9 cellular contexts compared by ENCODE assay signal in the genomic region with DNA sequence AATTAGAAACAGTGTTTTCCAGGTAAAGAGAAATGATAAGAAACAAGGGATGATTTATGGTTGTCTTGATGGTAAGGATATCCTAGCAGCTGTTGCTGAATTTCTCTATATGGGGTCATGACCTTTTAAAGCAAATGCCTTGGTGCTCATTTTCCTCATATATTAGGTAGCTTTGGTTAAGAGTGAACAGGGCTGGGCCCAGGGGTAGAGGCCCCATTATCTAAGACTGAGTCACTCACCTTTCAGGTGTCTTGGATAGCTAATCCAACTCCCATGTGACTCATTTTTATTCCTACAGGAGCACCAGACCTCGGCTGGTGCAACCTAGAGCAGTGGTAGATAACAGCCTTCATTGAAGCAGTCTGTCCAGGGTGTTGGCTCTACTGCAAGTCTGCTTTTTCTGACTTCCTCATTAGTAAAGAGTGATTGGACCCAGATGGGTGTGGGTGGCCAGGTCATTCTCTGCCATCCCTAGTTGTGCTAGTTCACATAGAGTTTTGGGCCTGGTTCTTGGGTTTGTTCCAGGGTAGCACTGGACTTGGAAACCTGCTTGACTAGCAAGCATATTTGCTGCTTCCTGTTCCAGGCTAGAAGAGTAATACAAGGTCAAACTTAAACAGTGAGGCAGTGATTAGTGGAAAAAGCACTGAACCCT. TPM values are rescaled to one million over a fixed set of nuclear protein-coding genes. Genes with fewer than 3 reads are reported as not detected.
A peak's percentile ranks its signal among the peaks of the same experiment; 100 is the strongest.
DNase-seq lines count a peak whose midpoint lies in the region; ATAC-seq, FAIRE-seq and TF ChIP-seq lines count a peak whose summit lies in the region.
"Had no signal": no experiment of that assay in that cellular context is flagged by ENCODE, and none has a peak within 500 bp of the region (broad histone marks: within the 10 kb centered on the region; RNA-seq: fewer than 3 reads in every experiment).

No MANE protein-coding gene starts in this region.

- H3K4me3 Mint-ChIP-seq in memory B cell: no peak overlapping the region

- ATAC-seq in memory B cell (ENCODE audit: low read depth) (peak; percentile 49), GM19467 (IDR thresholded peaks at IDR 0.05; ENCODE audit: unreplicated experiment) (no peak)

- in situ Hi-C loops in Caki2 (cut with HindIII; ENCODE audit: low pct_unique_long_range_greater_than_20kb, low sequenced_read_pairs): no loop called here
- in situ Hi-C loops in ACHN (cut with HindIII; ENCODE audit: low pct_ligation_motif_present, low pct_unique_long_range_greater_than_20kb, low sequenced_read_pairs): no loop called here

- no peak for TF ChIP-seq CTCF in bronchial epithelial cell (IDR thresholded peaks at IDR 0.05; ENCODE audit: insufficient read depth, low read length, severe bottlenecking)

- H3K36me3 Mint-ChIP-seq in memory B cell: peaks cover 25% of the 10 kb centered on the region

- DNase-seq in Caki2 (ENCODE audit: low read depth) (peak; percentile 65), NCI-H2029 treated with DMSO at 0.1 percent for 48 hours (lab: John Stamatoyannopoulos, UW) (peak; percentile 54), bronchial epithelial cell (ENCODE audit: low read depth) (peak; percentile 99), memory B cell (ENCODE audit: low spot score in 2 of 2) (no peak), ACHN (no peak), NCI-H774 (lab: John Stamatoyannopoulos, UW) (no peak), NCI-H524 (lab: John Stamatoyannopoulos, UW) (no peak)

- H3K36me3 ChIP-seq in bronchial epithelial cell (ENCODE audit: control insufficient read depth, insufficient read depth, low read length): peaks cover 30% of the 10 kb centered on the region

- H3K4me1 Mint-ChIP-seq in memory B cell: peaks cover 25% of the 10 kb centered on the region

- H3K27me3 ChIP-seq in bronchial epithelial cell (ENCODE audit: control insufficient read depth, insufficient read depth, low read length): no peaks in the 10 kb centered on the region

- H3K9me3 Mint-ChIP-seq in memory B cell: no peaks in the 10 kb centered on the region

- no peak overlapping the region for H3K4me3 ChIP-seq in bronchial epithelial cell (ENCODE audit: low read depth, low read length)

- FAIRE-seq in bronchial epithelial cell (lab: Jason Lieb, UNC): peak; percentile 95
- FAIRE-seq: islet of Langerhans had no signal

- no peaks in the 10 kb centered on the region for H3K27me3 Mint-ChIP-seq in memory B cell

- H3K27ac Mint-ChIP-seq in memory B cell: peak overlapping the region; percentile 87

RNA-seq across cellular contexts. Expression of a gene that starts 37.4 kb away (rescaled TPM):
- 22.3 and 44.3 TPM in 2 replicates for total RNA-seq in Caki2 (2014; rRNA removed; shearing (Covaris generic); ENCODE audit: low replicate concordance)
- 131 and 227 TPM in 2 replicates for total RNA-seq in bronchial epithelial cell

RNA-seq across cellular contexts. Expression of a gene that starts 47.4 kb away (rescaled TPM):
- total RNA-seq in Caki2 (2014; rRNA removed; shearing (Covaris generic); ENCODE audit: low replicate concordance): not detected in 2 replicates
- not detected in 2 replicates for total RNA-seq in bronchial epithelial cell

RNA-seq across cellular contexts. Expression of a gene that starts 57.7 kb away (rescaled TPM):
- total RNA-seq in Caki2 (2014; rRNA removed; shearing (Covaris generic); ENCODE audit: low replicate concordance): 263 and 290 TPM in 2 replicates
- total RNA-seq in bronchial epithelial cell: 89.4 and 139 TPM in 2 replicates

Comparison
In these comparisons a context has a peak if more than half of its experiments do, and no peak if none do; other contexts are left out.
1. DNase-seq: peak in Caki2 (single experiment), NCI-H2029 treated with DMSO at 0.1 percent for 48 hours (single experiment) and bronchial epithelial cell (single experiment); none in memory B cell (0 of 2), ACHN (single experiment), NCI-H774 (single experiment) and NCI-H524 (0 of 2).